ENCODE assay signal across 9 cellular contexts in genomic region chr10:114045738-114046458, GRCh38. TPM values are rescaled to one million over a fixed set of nuclear protein-coding genes. Genes with fewer than 3 reads are reported as not detected.
A peak's percentile ranks its signal among the peaks of the same experiment; 100 is the strongest.
DNase-seq lines count a peak whose midpoint lies in the region; ATAC-seq and TF ChIP-seq lines count a peak whose summit lies in the region.
"Had no signal": no experiment of that assay in that cellular context is flagged by ENCODE, and none has a peak within 500 bp of the region (broad histone marks: within the 10 kb centered on the region; RNA-seq: fewer than 3 reads in every experiment).

No MANE protein-coding gene starts in this region.

- H3K4me3 ChIP-seq in GM06990 (replicated peaks; ENCODE audit: low read depth, low read length) (peak overlapping the region; percentile 47), NT2/D1 (ENCODE audit: insufficient read length, low read depth) (peak overlapping the region; percentile 8), endocrine pancreas (ENCODE audit: control insufficient read depth, insufficient read depth, low read length) (peak overlapping the region; percentile 35), retinal pigment epithelial cell (ENCODE audit: low read length) (peak overlapping the region; percentile 53), mucosa of descending colon (no peak overlapping the region)

- H3K27me3 ChIP-seq in GM06990 (replicated peaks; ENCODE audit: control insufficient read depth, insufficient read depth, low read length) (no peaks in the 10 kb centered on the region), NT2/D1 (ENCODE audit: insufficient read depth, insufficient read length) (peaks cover 67% of the 10 kb centered on the region), endocrine pancreas (ENCODE audit: control insufficient read depth, insufficient read depth, low read length) (peaks cover 6% of the 10 kb centered on the region)

- H3K9ac ChIP-seq in NT2/D1 (ENCODE audit: insufficient read length, low read depth) (no peak overlapping the region), endocrine pancreas (ENCODE audit: control insufficient read depth, insufficient read depth, low read length) (no peak overlapping the region)

- H3K9me3 ChIP-seq in NT2/D1 (ENCODE audit: insufficient read depth, low read length) (no peaks in the 10 kb centered on the region), endocrine pancreas (ENCODE audit: control insufficient read depth, low read length) (no peaks in the 10 kb centered on the region), mucosa of descending colon (no peaks in the 10 kb centered on the region)

- no peak for DNase-seq in GM06990 (ENCODE audit: extremely low read depth, insufficient read length)
- no peak for DNase-seq in NT2/D1 (ENCODE audit: low read depth, low spot score)
- no peak for DNase-seq in retinal pigment epithelial cell (ENCODE audit: low read depth)
- no peak for DNase-seq in stimulated activated CD8-positive, alpha-beta memory T cell treated with anti-CD3 and anti-CD28 coated beads, Interleukin-4, amount 100 ng/mL, for 48 hours
- no peak for DNase-seq in OCI-M2 (lab: John Stamatoyannopoulos, UW; ENCODE audit: unreplicated experiment)
- no peak for DNase-seq in mucosa of descending colon
- DNase-seq: NCI-H2029 had no signal

- peaks cover 4% of the 10 kb centered on the region for H3K4me1 ChIP-seq in NT2/D1 (ENCODE audit: insufficient read depth, insufficient read length)
- peaks cover 9% of the 10 kb centered on the region for H3K4me1 ChIP-seq in endocrine pancreas (ENCODE audit: control insufficient read depth, insufficient read depth, low read length)
- H3K4me1 ChIP-seq in mucosa of descending colon (ENCODE audit: low read depth), result peaks cover 13% of the 10 kb centered on the region

- intact Hi-C loops in mucosa of descending colon (cut with DNase I, micrococcal nuclease), result no loop called here

- H3K36me3 ChIP-seq in GM06990 (ENCODE audit: control insufficient read depth, insufficient read depth, low read length) (no peaks in the 10 kb centered on the region), NT2/D1 (ENCODE audit: insufficient read depth, insufficient read length, low read length) (no peaks in the 10 kb centered on the region), endocrine pancreas (ENCODE audit: control insufficient read depth, insufficient read depth, low read length) (no peaks in the 10 kb centered on the region), mucosa of descending colon (ENCODE audit: low read depth) (no peaks in the 10 kb centered on the region)

- no peak for TF ChIP-seq CTCF in GM06990 (IDR thresholded peaks at IDR 0.05; ENCODE audit: insufficient read depth, low read length, poor library complexity, severe bottlenecking)
- TF ChIP-seq CTCF in retinal pigment epithelial cell (conservative IDR thresholded peaks at IDR 0.05; ENCODE audit: low read depth, low read length), result no peak
- no peak for TF ChIP-seq CTCF in mucosa of descending colon (IDR thresholded peaks at IDR 0.05)

- ATAC-seq in HG03139 (IDR thresholded peaks at IDR 0.05; ENCODE audit: unreplicated experiment), result no peak
- no peak for ATAC-seq in mucosa of descending colon

RNA-seq across cellular contexts. Expression of gene ADRB1, which starts 2.2 kb away (rescaled TPM):
- 1 to 10 TPM; 1.5 to 2.8 (median 1.8) TPM for total RNA-seq in mucosa of descending colon
